Comparison of ENCODE assay signal across 1 cellular context in genomic region chr15:59738676-59739075, GRCh38.
A peak's percentile ranks its signal among the peaks of the same experiment; 100 is the strongest.
TF ChIP-seq lines count a peak whose summit lies in the region.

No MANE protein-coding gene starts in this region.

TF ChIP-seq in HepG2, 621 proteins besides CTCF, POLR2A, EP300 and RAD21 (continued from another document and continues in another):
- TF ChIP-seq FOXP1 (IDR thresholded peaks at IDR 0.05) (no peak), FOXP1 (CRISPR knock-in tag; IDR thresholded peaks at IDR 0.05) (0 out of 2 replicates have a peak, but pooled peaks have one; percentile 13), ZNF460 (CRISPR knock-in tag; IDR thresholded peaks at IDR 0.05; ENCODE audit: borderline replicate concordance) (no peak), ZNF556 (CRISPR knock-in tag; IDR thresholded peaks at IDR 0.05; ENCODE audit: borderline replicate concordance) (no peak), ONECUT2 (CRISPR knock-in tag; IDR thresholded peaks at IDR 0.05) (peak; percentile 35; the same call in 1 of the 2 replicates), ZNF644 (CRISPR knock-in tag; IDR thresholded peaks at IDR 0.05; ENCODE audit: low read depth) (0 out of 2 replicates have a peak, but pooled peaks have one; percentile 17), BCL6 (CRISPR knock-in tag; IDR thresholded peaks at IDR 0.05) (0 out of 2 replicates have a peak, but pooled peaks have one; percentile 12), FOXK1 (CRISPR knock-in tag; IDR thresholded peaks at IDR 0.05; ENCODE audit: borderline replicate concordance, low read depth) (peak; percentile 19; the same call in 1 of the 2 replicates), FOXP4 (CRISPR knock-in tag; IDR thresholded peaks at IDR 0.05) (peak; percentile 39; the same call in 1 of the 2 replicates), ARID3A (IDR thresholded peaks at IDR 0.05; ENCODE audit: low read depth, low read length) (peak; percentile 39), MAFK (conservative IDR thresholded peaks at IDR 0.05 in 1 of 2, IDR thresholded peaks at IDR 0.05 in 1 of 2; ENCODE audit: low read length in 2 of 2) (0 out of 4 replicates have a peak, but pooled peaks of 1 of the 2 experiments have one; percentile 0), HNF4G (IDR thresholded peaks at IDR 0.05; ENCODE audit: borderline replicate concordance, low read depth, low read length) (peak; percentile 20; the same call in 1 of the 2 replicates), HNF4G (CRISPR knock-in tag; IDR thresholded peaks at IDR 0.05; ENCODE audit: borderline replicate concordance, low read depth) (no peak), ZEB1 (IDR thresholded peaks at IDR 0.05; ENCODE audit: insufficient replicate concordance, low read depth) (peak; percentile 27), ZNF672 (CRISPR knock-in tag; IDR thresholded peaks at IDR 0.05) (no peak), ZNF121 (CRISPR knock-in tag; IDR thresholded peaks at IDR 0.05) (no peak), ZNF33A (CRISPR knock-in tag; IDR thresholded peaks at IDR 0.05; ENCODE audit: borderline replicate concordance) (no peak), ATF2 (CRISPR knock-in tag; IDR thresholded peaks at IDR 0.05) (0 out of 2 replicates have a peak, but pooled peaks have one; percentile 28), ZNF224 (CRISPR knock-in tag; IDR thresholded peaks at IDR 0.05) (no peak), HNF4A (CRISPR knock-in tag; IDR thresholded peaks at IDR 0.05) (peak; percentile 67), ZNF776 (CRISPR knock-in tag; IDR thresholded peaks at IDR 0.05) (no peak), DMAP1 (CRISPR knock-in tag; IDR thresholded peaks at IDR 0.05) (no peak), AKAP8 (CRISPR knock-in tag; IDR thresholded peaks at IDR 0.05) (no peak), ZNF292 (CRISPR knock-in tag; IDR thresholded peaks at IDR 0.05; ENCODE audit: borderline replicate concordance, low read depth) (peak; percentile 63; the same call in 1 of the 2 replicates), CCAR2 (optimal IDR thresholded peaks at IDR 0.05; ENCODE audit: low read depth, low read length) (no peak), KDM1A (CRISPR knock-in tag; IDR thresholded peaks at IDR 0.05) (peak; percentile 50; the same call in 1 of the 2 replicates), ZNF670 (CRISPR knock-in tag; IDR thresholded peaks at IDR 0.05; ENCODE audit: borderline replicate concordance) (no peak), ZFP82 (CRISPR knock-in tag; IDR thresholded peaks at IDR 0.05; ENCODE audit: borderline replicate concordance) (no peak), ZNF589 (CRISPR knock-in tag; conservative IDR thresholded peaks at IDR 0.05) (no peak), ZNF234 (CRISPR knock-in tag; conservative IDR thresholded peaks at IDR 0.05) (no peak), PAX8 (CRISPR knock-in tag; IDR thresholded peaks at IDR 0.05; ENCODE audit: borderline replicate concordance) (no peak), ZXDC (CRISPR knock-in tag; IDR thresholded peaks at IDR 0.05) (no peak), ATRX (CRISPR knock-in tag; IDR thresholded peaks at IDR 0.05; ENCODE audit: borderline replicate concordance) (no peak), ZBTB7B (CRISPR knock-in tag; IDR thresholded peaks at IDR 0.05) (no peak), POGZ (CRISPR knock-in tag; IDR thresholded peaks at IDR 0.05) (no peak), GZF1 (CRISPR knock-in tag; IDR thresholded peaks at IDR 0.05) (no peak), FOXA1 (IDR thresholded peaks at IDR 0.05) (no peak), FOXA1 (CRISPR knock-in tag; IDR thresholded peaks at IDR 0.05) (0 out of 2 replicates have a peak, but pooled peaks have one; percentile 22), SALL1 (CRISPR knock-in tag; IDR thresholded peaks at IDR 0.05) (peak; percentile 55)
- TF ChIP-seq, protein P1, sequence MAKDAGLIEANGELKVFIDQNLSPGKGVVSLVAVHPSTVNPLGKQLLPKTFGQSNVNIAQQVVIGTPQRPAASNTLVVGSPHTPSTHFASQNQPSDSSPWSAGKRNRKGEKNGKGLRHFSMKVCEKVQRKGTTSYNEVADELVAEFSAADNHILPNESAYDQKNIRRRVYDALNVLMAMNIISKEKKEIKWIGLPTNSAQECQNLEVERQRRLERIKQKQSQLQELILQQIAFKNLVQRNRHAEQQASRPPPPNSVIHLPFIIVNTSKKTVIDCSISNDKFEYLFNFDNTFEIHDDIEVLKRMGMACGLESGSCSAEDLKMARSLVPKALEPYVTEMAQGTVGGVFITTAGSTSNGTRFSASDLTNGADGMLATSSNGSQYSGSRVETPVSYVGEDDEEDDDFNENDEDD (CRISPR knock-in tag; IDR thresholded peaks at IDR 0.05; ENCODE audit: borderline replicate concordance): no peak
- TF ChIP-seq, protein P2, sequence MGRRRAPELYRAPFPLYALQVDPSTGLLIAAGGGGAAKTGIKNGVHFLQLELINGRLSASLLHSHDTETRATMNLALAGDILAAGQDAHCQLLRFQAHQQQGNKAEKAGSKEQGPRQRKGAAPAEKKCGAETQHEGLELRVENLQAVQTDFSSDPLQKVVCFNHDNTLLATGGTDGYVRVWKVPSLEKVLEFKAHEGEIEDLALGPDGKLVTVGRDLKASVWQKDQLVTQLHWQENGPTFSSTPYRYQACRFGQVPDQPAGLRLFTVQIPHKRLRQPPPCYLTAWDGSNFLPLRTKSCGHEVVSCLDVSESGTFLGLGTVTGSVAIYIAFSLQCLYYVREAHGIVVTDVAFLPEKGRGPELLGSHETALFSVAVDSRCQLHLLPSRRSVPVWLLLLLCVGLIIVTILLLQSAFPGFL (CRISPR knock-in tag; IDR thresholded peaks at IDR 0.05): no peak
- TF ChIP-seq, protein P3, sequence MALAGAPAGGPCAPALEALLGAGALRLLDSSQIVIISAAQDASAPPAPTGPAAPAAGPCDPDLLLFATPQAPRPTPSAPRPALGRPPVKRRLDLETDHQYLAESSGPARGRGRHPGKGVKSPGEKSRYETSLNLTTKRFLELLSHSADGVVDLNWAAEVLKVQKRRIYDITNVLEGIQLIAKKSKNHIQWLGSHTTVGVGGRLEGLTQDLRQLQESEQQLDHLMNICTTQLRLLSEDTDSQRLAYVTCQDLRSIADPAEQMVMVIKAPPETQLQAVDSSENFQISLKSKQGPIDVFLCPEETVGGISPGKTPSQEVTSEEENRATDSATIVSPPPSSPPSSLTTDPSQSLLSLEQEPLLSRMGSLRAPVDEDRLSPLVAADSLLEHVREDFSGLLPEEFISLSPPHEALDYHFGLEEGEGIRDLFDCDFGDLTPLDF (CRISPR knock-in tag; IDR thresholded peaks at IDR 0.05): no peak
- TF ChIP-seq, protein P4, sequence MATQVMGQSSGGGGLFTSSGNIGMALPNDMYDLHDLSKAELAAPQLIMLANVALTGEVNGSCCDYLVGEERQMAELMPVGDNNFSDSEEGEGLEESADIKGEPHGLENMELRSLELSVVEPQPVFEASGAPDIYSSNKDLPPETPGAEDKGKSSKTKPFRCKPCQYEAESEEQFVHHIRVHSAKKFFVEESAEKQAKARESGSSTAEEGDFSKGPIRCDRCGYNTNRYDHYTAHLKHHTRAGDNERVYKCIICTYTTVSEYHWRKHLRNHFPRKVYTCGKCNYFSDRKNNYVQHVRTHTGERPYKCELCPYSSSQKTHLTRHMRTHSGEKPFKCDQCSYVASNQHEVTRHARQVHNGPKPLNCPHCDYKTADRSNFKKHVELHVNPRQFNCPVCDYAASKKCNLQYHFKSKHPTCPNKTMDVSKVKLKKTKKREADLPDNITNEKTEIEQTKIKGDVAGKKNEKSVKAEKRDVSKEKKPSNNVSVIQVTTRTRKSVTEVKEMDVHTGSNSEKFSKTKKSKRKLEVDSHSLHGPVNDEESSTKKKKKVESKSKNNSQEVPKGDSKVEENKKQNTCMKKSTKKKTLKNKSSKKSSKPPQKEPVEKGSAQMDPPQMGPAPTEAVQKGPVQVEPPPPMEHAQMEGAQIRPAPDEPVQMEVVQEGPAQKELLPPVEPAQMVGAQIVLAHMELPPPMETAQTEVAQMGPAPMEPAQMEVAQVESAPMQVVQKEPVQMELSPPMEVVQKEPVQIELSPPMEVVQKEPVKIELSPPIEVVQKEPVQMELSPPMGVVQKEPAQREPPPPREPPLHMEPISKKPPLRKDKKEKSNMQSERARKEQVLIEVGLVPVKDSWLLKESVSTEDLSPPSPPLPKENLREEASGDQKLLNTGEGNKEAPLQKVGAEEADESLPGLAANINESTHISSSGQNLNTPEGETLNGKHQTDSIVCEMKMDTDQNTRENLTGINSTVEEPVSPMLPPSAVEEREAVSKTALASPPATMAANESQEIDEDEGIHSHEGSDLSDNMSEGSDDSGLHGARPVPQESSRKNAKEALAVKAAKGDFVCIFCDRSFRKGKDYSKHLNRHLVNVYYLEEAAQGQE (IDR thresholded peaks at IDR 0.05; ENCODE audit: borderline replicate concordance in 1 of 2, low read depth in 1 of 2, low read length in 2 of 2): no peak
- TF ChIP-seq, protein P5, sequence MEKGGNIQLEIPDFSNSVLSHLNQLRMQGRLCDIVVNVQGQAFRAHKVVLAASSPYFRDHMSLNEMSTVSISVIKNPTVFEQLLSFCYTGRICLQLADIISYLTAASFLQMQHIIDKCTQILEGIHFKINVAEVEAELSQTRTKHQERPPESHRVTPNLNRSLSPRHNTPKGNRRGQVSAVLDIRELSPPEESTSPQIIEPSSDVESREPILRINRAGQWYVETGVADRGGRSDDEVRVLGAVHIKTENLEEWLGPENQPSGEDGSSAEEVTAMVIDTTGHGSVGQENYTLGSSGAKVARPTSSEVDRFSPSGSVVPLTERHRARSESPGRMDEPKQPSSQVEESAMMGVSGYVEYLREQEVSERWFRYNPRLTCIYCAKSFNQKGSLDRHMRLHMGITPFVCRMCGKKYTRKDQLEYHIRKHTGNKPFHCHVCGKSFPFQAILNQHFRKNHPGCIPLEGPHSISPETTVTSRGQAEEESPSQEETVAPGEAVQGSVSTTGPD (CRISPR knock-in tag; IDR thresholded peaks at IDR 0.05): peak; percentile 59; the same call in 1 of the 2 replicates
